ENCODE assay signal across 19 cellular contexts in genomic region chr11:113553905-113554304, GRCh38.
A peak's percentile ranks its signal among the peaks of the same experiment; 100 is the strongest.
DNase-seq lines count a peak whose midpoint lies in the region; ATAC-seq, FAIRE-seq and TF ChIP-seq lines count a peak whose summit lies in the region.
"Had no signal": no experiment of that assay in that cellular context is flagged by ENCODE, and none has a peak within 500 bp of the region (broad histone marks: within the 10 kb centered on the region; RNA-seq: fewer than 3 reads in every experiment).

No MANE protein-coding gene starts in this region.

- no peaks in the 10 kb centered on the region for H3K36me3 Mint-ChIP-seq in activated CD8-positive, alpha-beta T cell treated with anti-CD3 and anti-CD28 coated beads for 36 hours (ENCODE audit: low read depth)
- no peaks in the 10 kb centered on the region for H3K36me3 Mint-ChIP-seq in activated CD8-positive, alpha-beta T cell treated with anti-CD3 and anti-CD28 coated beads, Interleukin-2, amount 10 ng/mL, durations not matched to agents 7 days and 5 days (ENCODE audit: low read depth)
- H3K36me3 Mint-ChIP-seq in endothelial cell (ENCODE audit: low read depth, unreplicated experiment) = no peaks in the 10 kb centered on the region
- H3K36me3 Mint-ChIP-seq in nephron progenitor cell (ENCODE audit: low read depth) = no peaks in the 10 kb centered on the region
- H3K36me3 Mint-ChIP-seq: stimulated activated effector memory CD8-positive, alpha-beta T cell treated with anti-CD3 and anti-CD28 coated beads, Interleukin-12 subunit alpha, Interleukin-12 subunit beta, amount 100 ng/mL, for 72 hours had no signal

- peak; percentile 10 for DNase-seq in activated CD8-positive, alpha-beta T cell treated with anti-CD3 and anti-CD28 coated beads for 36 hours
- DNase-seq in activated CD8-positive, alpha-beta T cell treated with anti-CD3 and anti-CD28 coated beads, Interleukin-2, amount 10 ng/mL, durations not matched to agents 7 days and 5 days = no peak
- DNase-seq in NCI-H526 treated with DMSO at 0.1 percent for 48 hours (lab: John Stamatoyannopoulos, UW) (peak; percentile 98), endothelial cell (ENCODE audit: low spot score) (peak; percentile 18), smooth muscle cell (lab: John Stamatoyannopoulos, UW; ENCODE audit: unreplicated experiment) (no peak), GM19239 (ENCODE audit: insufficient read length, low spot score) (no peak), nephron progenitor cell (no peak), left colon (no peak)
- DNase-seq: activated CD4-positive, alpha-beta T cell treated with anti-CD3 and anti-CD28 coated beads, Interleukin-2, amount 50 U/mL, for 48 hours; activated gamma-delta T cell; caudate nucleus; NCI-H2029; PC-9; stimulated activated CD4-positive, alpha-beta T cell treated with anti-CD3 and anti-CD28 coated beads, Interleukin-2, amount 100 ng/mL, for 24 hours had no signal

- H3K4me3 ChIP-seq in smooth muscle cell = no peak overlapping the region
- H3K4me3 ChIP-seq: HAP-1, lung, PC-9 had no signal

- no peaks in the 10 kb centered on the region for H4K20me1 ChIP-seq in smooth muscle cell (ENCODE audit: low read depth)

- no peak for TF ChIP-seq CTCF in activated CD8-positive, alpha-beta T cell treated with anti-CD3 and anti-CD28 coated beads for 36 hours (IDR thresholded peaks at IDR 0.05)
- TF ChIP-seq CTCF in endothelial cell (IDR thresholded peaks at IDR 0.05; ENCODE audit: unreplicated experiment) (no peak), smooth muscle cell (IDR thresholded peaks at IDR 0.05; ENCODE audit: borderline replicate concordance, insufficient read depth, poor library complexity, severe bottlenecking) (no peak), nephron progenitor cell (IDR thresholded peaks at IDR 0.05) (no peak)

- POLR2A ChIA-PET in activated CD8-positive, alpha-beta T cell treated with anti-CD3 and anti-CD28 coated beads for 36 hours (lab: Charles Lee) = no interaction called here
- POLR2A ChIA-PET in activated CD8-positive, alpha-beta T cell treated with anti-CD3 and anti-CD28 coated beads, Interleukin-2, amount 10 ng/mL, durations not matched to agents 7 days and 5 days (lab: Charles Lee) = no interaction called here

- no peak for FAIRE-seq in GM19239 (lab: Jason Lieb, UNC)
- FAIRE-seq: GM12891 had no signal

- peak overlapping the region; percentile 3 for H3K27ac ChIP-seq in smooth muscle cell (ENCODE audit: low read depth)
- H3K27ac ChIP-seq: parathyroid adenoma, PC-9 had no signal

- no peaks in the 10 kb centered on the region for H3K79me2 ChIP-seq in smooth muscle cell (ENCODE audit: low read depth)
- H3K79me2 ChIP-seq: parathyroid adenoma had no signal

- H3K9ac ChIP-seq in smooth muscle cell (ENCODE audit: low read depth) = no peak overlapping the region
- H3K9ac ChIP-seq: parathyroid adenoma had no signal

- no peak overlapping the region for H3K4me3 Mint-ChIP-seq in activated CD8-positive, alpha-beta T cell treated with anti-CD3 and anti-CD28 coated beads for 36 hours
- no peak overlapping the region for H3K4me3 Mint-ChIP-seq in activated CD8-positive, alpha-beta T cell treated with anti-CD3 and anti-CD28 coated beads, Interleukin-2, amount 10 ng/mL, durations not matched to agents 7 days and 5 days
- H3K4me3 Mint-ChIP-seq in endothelial cell (ENCODE audit: unreplicated experiment) (no peak overlapping the region), nephron progenitor cell (no peak overlapping the region)
- H3K4me3 Mint-ChIP-seq: stimulated activated effector memory CD8-positive, alpha-beta T cell treated with anti-CD3 and anti-CD28 coated beads, Interleukin-12 subunit alpha, Interleukin-12 subunit beta, amount 100 ng/mL, for 72 hours had no signal

- H3K9me3 Mint-ChIP-seq in activated CD8-positive, alpha-beta T cell treated with anti-CD3 and anti-CD28 coated beads for 36 hours = no peaks in the 10 kb centered on the region
- H3K9me3 Mint-ChIP-seq in activated CD8-positive, alpha-beta T cell treated with anti-CD3 and anti-CD28 coated beads, Interleukin-2, amount 10 ng/mL, durations not matched to agents 7 days and 5 days (ENCODE audit: insufficient read depth) = no peaks in the 10 kb centered on the region
- H3K9me3 Mint-ChIP-seq in endothelial cell (ENCODE audit: unreplicated experiment) (no peaks in the 10 kb centered on the region), nephron progenitor cell (no peaks in the 10 kb centered on the region)
- H3K9me3 Mint-ChIP-seq: stimulated activated effector memory CD8-positive, alpha-beta T cell treated with anti-CD3 and anti-CD28 coated beads, Interleukin-12 subunit alpha, Interleukin-12 subunit beta, amount 100 ng/mL, for 72 hours had no signal

- no peaks in the 10 kb centered on the region for H3K9me3 ChIP-seq in smooth muscle cell (replicated peaks; ENCODE audit: low read depth)
- H3K9me3 ChIP-seq: HAP-1 had no signal

- H3F3A ChIP-seq in smooth muscle cell (ENCODE audit: low read depth) = peaks cover 5% of the 10 kb centered on the region

- H3K4me1 ChIP-seq in smooth muscle cell (ENCODE audit: low read depth) = peaks cover 22% of the 10 kb centered on the region
- H3K4me1 ChIP-seq: parathyroid adenoma had no signal

- peaks cover 2% of the 10 kb centered on the region for H3K27me3 Mint-ChIP-seq in activated CD8-positive, alpha-beta T cell treated with anti-CD3 and anti-CD28 coated beads for 36 hours
- H3K27me3 Mint-ChIP-seq in activated CD8-positive, alpha-beta T cell treated with anti-CD3 and anti-CD28 coated beads, Interleukin-2, amount 10 ng/mL, durations not matched to agents 7 days and 5 days (ENCODE audit: low read depth) = peaks cover 5% of the 10 kb centered on the region
- H3K27me3 Mint-ChIP-seq in endothelial cell (ENCODE audit: unreplicated experiment) (no peaks in the 10 kb centered on the region), nephron progenitor cell (ENCODE audit: low read depth, poor library complexity) (peaks cover 8% of the 10 kb centered on the region)

- H3K4me2 ChIP-seq in smooth muscle cell = peak overlapping the region; percentile 8
- H3K4me2 ChIP-seq: PC-9 had no signal

- 48% methylated on average over 2 of the region's 2 CpGs for WGBS in smooth muscle cell (ENCODE audit: low lambda C conversion rate)

- H2AFZ ChIP-seq in smooth muscle cell (ENCODE audit: low read depth) = no peak overlapping the region
- H2AFZ ChIP-seq: parathyroid adenoma, PC-9 had no signal

- H3K36me3 ChIP-seq in smooth muscle cell (ENCODE audit: low read depth) = no peaks in the 10 kb centered on the region
- H3K36me3 ChIP-seq: HAP-1 had no signal

- CTCF ChIA-PET in activated CD8-positive, alpha-beta T cell treated with anti-CD3 and anti-CD28 coated beads for 36 hours (lab: Charles Lee) = no interaction called here
- CTCF ChIA-PET in activated CD8-positive, alpha-beta T cell treated with anti-CD3 and anti-CD28 coated beads, Interleukin-2, amount 10 ng/mL, durations not matched to agents 7 days and 5 days (lab: Charles Lee) = no interaction called here

- no peaks in the 10 kb centered on the region for H3K27me3 ChIP-seq in smooth muscle cell (ENCODE audit: low read depth)

- no peak overlapping the region for H3K27ac Mint-ChIP-seq in activated CD8-positive, alpha-beta T cell treated with anti-CD3 and anti-CD28 coated beads for 36 hours
- H3K27ac Mint-ChIP-seq in activated CD8-positive, alpha-beta T cell treated with anti-CD3 and anti-CD28 coated beads, Interleukin-2, amount 10 ng/mL, durations not matched to agents 7 days and 5 days = no peak overlapping the region
- H3K27ac Mint-ChIP-seq in endothelial cell (ENCODE audit: unreplicated experiment) (no peak overlapping the region), nephron progenitor cell (no peak overlapping the region)
- H3K27ac Mint-ChIP-seq: stimulated activated effector memory CD8-positive, alpha-beta T cell treated with anti-CD3 and anti-CD28 coated beads, Interleukin-12 subunit alpha, Interleukin-12 subunit beta, amount 100 ng/mL, for 72 hours had no signal

- intact Hi-C loops in activated CD8-positive, alpha-beta T cell treated with anti-CD3 and anti-CD28 coated beads for 36 hours (cut with micrococcal nuclease) = no loop called here
- intact Hi-C loops in left colon (cut with DNase I, micrococcal nuclease) = no loop called here

- ATAC-seq in activated CD8-positive, alpha-beta T cell treated with anti-CD3 and anti-CD28 coated beads for 36 hours = no peak
- no peak for ATAC-seq in activated CD8-positive, alpha-beta T cell treated with anti-CD3 and anti-CD28 coated beads, Interleukin-2, amount 10 ng/mL, durations not matched to agents 7 days and 5 days
- no peak for ATAC-seq in left colon
- ATAC-seq: stimulated activated effector memory CD8-positive, alpha-beta T cell treated with anti-CD3 and anti-CD28 coated beads, Interleukin-12 subunit alpha, Interleukin-12 subunit beta, amount 100 ng/mL, for 72 hours had no signal

- H3K4me1 Mint-ChIP-seq in activated CD8-positive, alpha-beta T cell treated with anti-CD3 and anti-CD28 coated beads for 36 hours (ENCODE audit: low read depth) = no peaks in the 10 kb centered on the region
- H3K4me1 Mint-ChIP-seq in activated CD8-positive, alpha-beta T cell treated with anti-CD3 and anti-CD28 coated beads, Interleukin-2, amount 10 ng/mL, durations not matched to agents 7 days and 5 days (ENCODE audit: low read depth) = no peaks in the 10 kb centered on the region
- H3K4me1 Mint-ChIP-seq in endothelial cell (ENCODE audit: unreplicated experiment) (no peaks in the 10 kb centered on the region), nephron progenitor cell (peaks cover 60% of the 10 kb centered on the region)
- H3K4me1 Mint-ChIP-seq: stimulated activated effector memory CD8-positive, alpha-beta T cell treated with anti-CD3 and anti-CD28 coated beads, Interleukin-12 subunit alpha, Interleukin-12 subunit beta, amount 100 ng/mL, for 72 hours had no signal

Comparison
In these comparisons a context has a peak if more than half of its experiments do, and no peak if none do; other contexts are left out.
1. DNase-seq: peak in activated CD8-positive, alpha-beta T cell treated with anti-CD3 and anti-CD28 coated beads for 36 hours (single experiment), NCI-H526 treated with DMSO at 0.1 percent for 48 hours (single experiment) and endothelial cell (single experiment); none in activated CD8-positive, alpha-beta T cell treated with anti-CD3 and anti-CD28 coated beads, Interleukin-2, amount 10 ng/mL, durations not matched to agents 7 days and 5 days (single experiment), smooth muscle cell (single experiment), GM19239 (single experiment), nephron progenitor cell (single experiment) and left colon (0 of 2).